8 cellular contexts compared by ENCODE assay signal in the genomic region with DNA sequence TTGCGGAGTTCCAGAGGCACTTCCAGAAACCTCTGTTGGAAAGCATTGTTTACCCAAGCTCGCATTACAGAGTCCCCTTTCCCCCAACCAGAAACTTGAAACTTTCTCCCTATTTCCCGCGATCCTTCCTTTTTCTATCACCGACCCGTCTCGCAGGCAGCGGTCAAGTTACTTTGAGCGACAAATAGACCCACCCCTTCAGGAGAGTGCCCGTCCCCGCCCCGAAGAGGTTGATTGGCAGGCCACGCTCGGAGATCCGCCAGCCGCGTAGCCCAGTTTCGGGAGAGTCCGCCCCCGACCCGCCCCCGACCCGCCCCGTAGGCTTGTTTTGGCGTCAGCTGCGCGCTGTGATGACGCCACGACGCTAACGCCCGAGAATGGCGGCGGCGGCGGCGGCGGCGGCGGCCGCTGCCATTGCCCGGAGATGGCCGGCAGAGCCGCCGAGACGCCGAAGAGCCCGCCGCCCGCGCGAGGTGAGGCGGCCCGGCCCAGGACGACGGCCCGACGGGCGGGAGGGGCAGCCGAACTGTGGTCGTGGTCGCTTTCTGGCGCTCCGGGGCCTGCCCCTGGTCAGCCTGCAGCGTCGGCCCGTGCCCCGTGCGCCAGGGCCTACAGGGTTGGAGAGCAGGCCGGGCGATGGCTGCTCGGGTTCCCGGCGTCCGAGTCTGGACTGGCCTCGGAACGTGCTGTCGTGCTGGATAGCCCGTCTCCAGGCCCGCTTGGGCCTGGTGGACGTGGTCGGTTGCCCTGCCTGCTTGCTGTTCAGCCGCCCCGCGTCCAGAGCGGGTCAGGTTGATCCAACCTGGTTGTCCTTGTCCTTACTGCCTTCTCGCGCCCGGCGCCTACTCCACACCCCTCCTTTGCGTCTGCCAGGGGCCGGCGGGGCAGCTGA. TPM values are rescaled to one million over a fixed set of nuclear protein-coding genes. Genes with fewer than 3 reads are reported as not detected.
DNase-seq lines count a peak whose midpoint lies in the region; ATAC-seq and TF ChIP-seq lines count a peak whose summit lies in the region.

A gene (plus strand): TSS at position 356 of the 892 bp plus-strand sequence. CDS start 15,496 bp downstream, outside the sequence.

- peak; percentile 91 for ATAC-seq in HG02885 (IDR thresholded peaks at IDR 0.05; ENCODE audit: poor library complexity, unreplicated experiment)
- ATAC-seq in T-helper 17 cell: peak; percentile 99
- ATAC-seq in left ventricle myocardium superior: peak; percentile 98

- TF ChIP-seq POLR2A in GM15510 (IDR thresholded peaks at IDR 0.05; ENCODE audit: borderline replicate concordance, extremely low read depth, insufficient read length) (peak; percentile 69), prostate gland (IDR thresholded peaks at IDR 0.05) (peak; percentile 72)

- no peaks in the 10 kb centered on the region for H3K27me3 ChIP-seq in prostate gland (replicated peaks; ENCODE audit: insufficient read depth)

- under 1% methylated on average over 77 of the region's 93 CpGs for WGBS in prostate gland
- under 1% methylated on average over 93 of the region's 93 CpGs for WGBS in urinary bladder

- H3K4me1 ChIP-seq in prostate gland (replicated peaks) (peaks cover 6% of the 10 kb centered on the region), urinary bladder (ENCODE audit: insufficient read depth) (no peaks in the 10 kb centered on the region)

- intact Hi-C loops in left ventricle myocardium superior (cut with micrococcal nuclease): no loop called here
- intact Hi-C loops in prostate gland (cut with DNase I): no loop called here

- H3K4me3 ChIP-seq in prostate gland (peak within 1 kb of the TSS; percentile 91 to 96), urinary bladder (ENCODE audit: low read depth, low read length) (peak within 1 kb of the TSS; percentile 87)

- H3K27ac ChIP-seq in prostate gland (peak within 1 kb of the TSS; percentile 94 to 95), urinary bladder (ENCODE audit: low read depth) (peak within 1 kb of the TSS; percentile 99)

- H3K4me3 Mint-ChIP-seq in T-helper 17 cell: peak within 1 kb of the TSS; percentile 95

- TF ChIP-seq CTCF in prostate gland (IDR thresholded peaks at IDR 0.05): peak in 1 of 4 experiments; percentile 8

- H3K27ac Mint-ChIP-seq in T-helper 17 cell: peak within 1 kb of the TSS; percentile 93

- H3K36me3 Mint-ChIP-seq in T-helper 17 cell (ENCODE audit: low read depth): peaks cover 2% of the 10 kb centered on the region

- peaks cover 22% of the 10 kb centered on the region for H3K4me1 Mint-ChIP-seq in T-helper 17 cell

- H3K36me3 ChIP-seq in prostate gland (no peaks in the 10 kb centered on the region), urinary bladder (ENCODE audit: insufficient read depth) (no peaks in the 10 kb centered on the region)

- H3K9me3 ChIP-seq in T-helper 17 cell (ENCODE audit: control insufficient read depth, low read length, poor library complexity, severe bottlenecking) (no peaks in the 10 kb centered on the region), prostate gland (no peaks in the 10 kb centered on the region)

- no peaks in the 10 kb centered on the region for H3K27me3 Mint-ChIP-seq in T-helper 17 cell

- DNase-seq in NCI-H187 (lab: John Stamatoyannopoulos, UW): peak; percentile 66 to 87
- peak; percentile 83 to 92 (median 91) for DNase-seq in T-helper 17 cell
- peak; percentile 31 to 98 (median 94) for DNase-seq in amygdala (lab: John Stamatoyannopoulos, UW)
- peak; percentile 98 for DNase-seq in left ventricle myocardium superior
- DNase-seq in prostate gland (ENCODE audit: low spot score): peak; percentile 96

RNA-seq across cellular contexts. Expression of the gene that starts here (rescaled TPM):
- total RNA-seq in T-helper 17 cell (10 to 100 TPM; 14.5 to 15.5 TPM), left ventricle myocardium superior (18.1 TPM), prostate gland (10 to 100 TPM; 16.7 to 53.2 TPM), urinary bladder (9.9 TPM)
- 39.0 TPM for polyA plus RNA-seq in urinary bladder

Comparison
In these comparisons a context has a peak if more than half of its experiments do, and no peak if none do; other contexts are left out.
1. Peak in every context shown above with its lines: DNase-seq, ATAC-seq, H3K4me3 ChIP-seq and H3K27ac ChIP-seq.